1 cellular context compared by ENCODE assay signal in genomic region chr7:68689087-68689433, GRCh38.
TF ChIP-seq lines count a peak whose summit lies in the region.

No MANE protein-coding gene starts in this region.

TF ChIP-seq in A549, 52 proteins besides CTCF, POLR2A, EP300 and RAD21 (continued from another document):
- TF ChIP-seq CBX8 (IDR thresholded peaks at IDR 0.05) (no peak), NPAS2 (CRISPR knock-in tag; IDR thresholded peaks at IDR 0.05; ENCODE audit: borderline replicate concordance) (no peak), FOSB (CRISPR knock-in tag; IDR thresholded peaks at IDR 0.05) (no peak), HOXB5 (CRISPR knock-in tag; IDR thresholded peaks at IDR 0.05) (no peak), MAX (IDR thresholded peaks at IDR 0.05) (no peak)
